Comparison of ENCODE assay signal across 8 cellular contexts in the genomic region with DNA sequence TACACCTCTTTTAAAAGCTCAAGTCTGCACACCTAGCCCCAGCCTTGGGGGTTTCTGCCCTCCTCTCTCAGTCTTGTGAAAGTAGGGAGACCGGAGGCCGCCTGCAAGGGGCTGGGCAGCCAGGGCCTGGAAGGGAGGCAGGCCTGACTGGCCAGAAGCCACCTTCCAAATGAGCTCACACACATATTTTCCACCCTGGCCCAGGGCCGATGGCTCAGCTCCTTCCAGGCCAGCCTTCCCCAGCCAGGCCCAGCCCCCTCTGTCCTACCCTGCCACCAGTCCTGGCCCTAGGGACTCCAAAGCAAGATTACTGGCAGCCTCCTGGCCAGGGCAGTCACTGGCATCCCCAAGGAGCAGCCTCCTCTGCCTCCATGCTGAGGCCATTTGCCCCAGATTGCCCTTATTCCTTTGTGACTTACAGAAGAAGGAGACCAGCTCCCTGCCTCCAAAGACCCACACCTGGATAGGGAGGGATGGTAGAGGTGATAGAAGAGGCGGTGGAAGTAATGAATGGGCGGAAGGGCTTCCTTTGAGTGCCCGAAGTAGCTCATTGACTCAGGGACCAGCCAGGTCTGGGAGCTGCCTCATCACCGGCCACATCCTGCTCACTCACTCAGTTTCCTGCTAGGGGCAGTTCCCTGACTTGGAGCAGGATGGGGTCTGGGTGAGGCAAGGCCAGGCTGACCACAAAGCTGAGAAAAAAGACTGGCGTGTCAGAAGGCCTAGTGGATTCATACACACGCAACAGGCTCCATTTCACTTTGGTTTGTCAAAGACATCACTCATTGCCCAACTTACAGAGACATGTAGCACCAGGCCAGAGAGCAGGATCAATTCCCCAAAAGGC. TPM values are rescaled to one million over a fixed set of nuclear protein-coding genes. Genes with fewer than 3 reads are reported as not detected.
A peak's percentile ranks its signal among the peaks of the same experiment; 100 is the strongest.
DNase-seq lines count a peak whose midpoint lies in the region; ATAC-seq lines count a peak whose summit lies in the region.

No MANE protein-coding gene starts in this region.

- DNase-seq in SIG-M5 treated with dmso at 0.1 percent for 504 hours (lab: John Stamatoyannopoulos, UW; ENCODE audit: unreplicated experiment) (peak; percentile 72), SIG-M5 (lab: John Stamatoyannopoulos, UW) (no peak), Right ventricle myocardium superior (peak; percentile 94), NCI-H2171 (lab: John Stamatoyannopoulos, UW) (no peak), HT-29 (ENCODE audit: low spot score) (no peak)
- DNase-seq in activated T-cell treated with anti-CD3 and anti-CD28 coated beads, Interleukin-2, amount 50 U/mL, for 72 hours, result peak; percentile 62 to 64

- no peak overlapping the region for H3K9ac ChIP-seq in rectal smooth muscle tissue (ENCODE audit: low read length)

- peak overlapping the region; percentile 1 for H3K4me3 ChIP-seq in rectal smooth muscle tissue (ENCODE audit: low read length)

- peaks cover 53% of the 10 kb centered on the region for H3K4me1 ChIP-seq in rectal smooth muscle tissue (ENCODE audit: control insufficient read depth, insufficient read depth, low read length)

- no peaks in the 10 kb centered on the region for H3K27me3 ChIP-seq in rectal smooth muscle tissue (ENCODE audit: control insufficient read depth, insufficient read depth, low read length)

- ATAC-seq in activated T-cell treated with anti-CD3 and anti-CD28 coated beads, Interleukin-2, amount 50 U/mL, for 72 hours (replicated peaks in 1 of 2), result peak; percentile 57 to 79
- peak; percentile 81 for ATAC-seq in Right ventricle myocardium superior (ENCODE audit: poor library complexity)
- no peak for ATAC-seq in GM21737 (IDR thresholded peaks at IDR 0.05; ENCODE audit: unreplicated experiment)

- H3K4me1 Mint-ChIP-seq in activated T-cell treated with anti-CD3 and anti-CD28 coated beads, Interleukin-2, amount 50 U/mL, for 72 hours (ENCODE audit: low read depth), result peaks cover 27% of the 10 kb centered on the region

- H3K27ac Mint-ChIP-seq in activated T-cell treated with anti-CD3 and anti-CD28 coated beads, Interleukin-2, amount 50 U/mL, for 72 hours, result no peak overlapping the region

- peaks cover 0 to 2% of the 10 kb centered on the region in 2 donors for H3K36me3 Mint-ChIP-seq in activated T-cell treated with anti-CD3 and anti-CD28 coated beads, Interleukin-2, amount 50 U/mL, for 72 hours (ENCODE audit: insufficient read depth in 2 of 2)

- peaks cover 18% of the 10 kb centered on the region for H3K27me3 Mint-ChIP-seq in activated T-cell treated with anti-CD3 and anti-CD28 coated beads, Interleukin-2, amount 50 U/mL, for 72 hours (ENCODE audit: low read depth)

- peak overlapping the region in 1 of 2 donors; percentile 3 for H3K4me3 Mint-ChIP-seq in activated T-cell treated with anti-CD3 and anti-CD28 coated beads, Interleukin-2, amount 50 U/mL, for 72 hours

- intact Hi-C loops in Right ventricle myocardium superior (cut with DNase I), result loop anchor here (10.0 kb wide), 1 partner anchor 296 kb away; no protein-coding TSS in a partner anchor

- no peaks in the 10 kb centered on the region for H3K9me3 Mint-ChIP-seq in activated T-cell treated with anti-CD3 and anti-CD28 coated beads, Interleukin-2, amount 50 U/mL, for 72 hours

- peak overlapping the region; percentile 90 for H3K27ac ChIP-seq in rectal smooth muscle tissue (ENCODE audit: low read depth, low read length)

- peaks cover 7% of the 10 kb centered on the region for H3K36me3 ChIP-seq in rectal smooth muscle tissue (ENCODE audit: control insufficient read depth, insufficient read depth, low read length)

RNA-seq across cellular contexts. Expression of gene MMP14, which starts 14.8 kb away (rescaled TPM):
- 1 to 10 TPM; 1.4 to 6.8 TPM for total RNA-seq in activated T-cell treated with anti-CD3 and anti-CD28 coated beads, Interleukin-2, amount 50 U/mL, for 72 hours
- total RNA-seq in Right ventricle myocardium superior, result 22.5 TPM
- 1.7 and 3.9 TPM in 2 replicates for total RNA-seq in HT-29 (2014; rRNA removed; shearing (Covaris generic))

RNA-seq across cellular contexts. Expression of gene LRP10, which starts 20.4 kb away (rescaled TPM):
- total RNA-seq in activated T-cell treated with anti-CD3 and anti-CD28 coated beads, Interleukin-2, amount 50 U/mL, for 72 hours, result 10 to 100 TPM; 66.5 to 78.4 TPM
- 50.8 TPM for total RNA-seq in Right ventricle myocardium superior
- total RNA-seq in HT-29 (2014; rRNA removed; shearing (Covaris generic)), result 54.2 and 61.1 TPM in 2 replicates

RNA-seq across cellular contexts. Expression of gene MRPL52, which starts 21.5 kb away (rescaled TPM):
- 10 to 100 TPM; 76.9 to 80.4 TPM for total RNA-seq in activated T-cell treated with anti-CD3 and anti-CD28 coated beads, Interleukin-2, amount 50 U/mL, for 72 hours
- 110 TPM for total RNA-seq in Right ventricle myocardium superior
- 45.9 and 56.1 TPM in 2 replicates for total RNA-seq in HT-29 (2014; rRNA removed; shearing (Covaris generic))

RNA-seq across cellular contexts. Expression of gene REM2, which starts 31.9 kb away (rescaled TPM):
- 1 to 10 TPM; 4.6 to 4.7 TPM for total RNA-seq in activated T-cell treated with anti-CD3 and anti-CD28 coated beads, Interleukin-2, amount 50 U/mL, for 72 hours
- not detected for total RNA-seq in Right ventricle myocardium superior
- 0.18 and 0.53 TPM in 2 replicates for total RNA-seq in HT-29 (2014; rRNA removed; shearing (Covaris generic))

RNA-seq across cellular contexts. Expression of gene SLC7A7, which starts 35.9 kb away (rescaled TPM):
- 1 to 10 TPM in 1 of 2 donors, under 1 TPM in 1; 0.21 to 1.5 TPM for total RNA-seq in activated T-cell treated with anti-CD3 and anti-CD28 coated beads, Interleukin-2, amount 50 U/mL, for 72 hours
- 4.6 TPM for total RNA-seq in Right ventricle myocardium superior
- 12.2 and 13.6 TPM in 2 replicates for total RNA-seq in HT-29 (2014; rRNA removed; shearing (Covaris generic))

Comparison
In these comparisons a context has a peak if more than half of its experiments do, and no peak if none do; other contexts are left out.
1. DNase-seq: peak in SIG-M5 treated with dmso at 0.1 percent for 504 hours (single experiment), activated T-cell treated with anti-CD3 and anti-CD28 coated beads, Interleukin-2, amount 50 U/mL, for 72 hours (2 of 2) and Right ventricle myocardium superior (single experiment); none in SIG-M5 (single experiment), NCI-H2171 (single experiment) and HT-29 (single experiment).